In genomic region chr2:225486226-225486625, GRCh38 we compare ENCODE assay signal across 22 cellular contexts.
"Had no signal": no experiment of that assay in that cellular context is flagged by ENCODE, and none has a peak within 500 bp of the region (broad histone marks: within the 10 kb centered on the region; RNA-seq: fewer than 3 reads in every experiment).

No MANE protein-coding gene starts in this region.

- H3K9me3 Mint-ChIP-seq: activated naive CD4-positive, alpha-beta T cell treated with anti-CD3 and anti-CD28 coated beads, Interleukin-2, amount 50 U/mL, for 72 hours; activated naive CD8-positive, alpha-beta T cell treated with anti-CD3 and anti-CD28 coated beads, Interleukin-2, amount 50 U/mL, for 24 hours had no signal

- H3K4me3 ChIP-seq: ascending aorta, body of pancreas, MG63 had no signal

- H3K36me3 ChIP-seq: ascending aorta, MG63 had no signal

- H3K4me1 ChIP-seq: ascending aorta had no signal

- H3K27ac Mint-ChIP-seq: activated CD8-positive, alpha-beta T cell treated with anti-CD3 and anti-CD28 coated beads, Interleukin-2, amount 10 ng/mL, durations not matched to agents 7 days and 5 days; activated naive CD8-positive, alpha-beta T cell treated with anti-CD3 and anti-CD28 coated beads, Interleukin-2, amount 50 U/mL, for 24 hours; T-helper 17 cell had no signal

- H3K27me3 ChIP-seq: ascending aorta, body of pancreas, MG63 had no signal

- H3K27ac ChIP-seq: ascending aorta, body of pancreas had no signal

- DNase-seq: activated CD4-positive, alpha-beta T cell treated with anti-CD3 and anti-CD28 coated beads for 4 hours; activated CD4-positive, alpha-beta T cell treated with anti-CD3 and anti-CD28 coated beads, Interleukin-2, amount 50 U/mL, for 4 hours; activated CD8-positive, alpha-beta memory T cell treated with anti-CD3 and anti-CD28 coated beads, Interleukin-2, amount 50 U/mL, for 48 hours; activated CD8-positive, alpha-beta T cell treated with anti-CD3 and anti-CD28 coated beads, Interleukin-2, amount 10 ng/mL, durations not matched to agents 7 days and 5 days; activated naive CD8-positive, alpha-beta T cell treated with anti-CD3 and anti-CD28 coated beads, Interleukin-2, amount 50 U/mL, for 24 hours; activated T-cell treated with anti-CD3 and anti-CD28 coated beads, Interleukin-2, amount 50 U/mL, for 1 hour; amniotic stem cell; body of pancreas; MG63; MV-4-11; NCI-H1092 treated with DMSO at 0.1 percent for 48 hours; NCI-H1417 treated with DMSO at 0.1 percent for 48 hours; NCI-H1694; NCI-H2029; NCI-H2107; NCI-H2171 treated with DMSO at 0.1 percent for 48 hours; NCI-H226; SIG-M5; T-helper 17 cell; T-helper 9 cell had no signal

- H3K27me3 Mint-ChIP-seq: activated naive CD8-positive, alpha-beta T cell treated with anti-CD3 and anti-CD28 coated beads, Interleukin-2, amount 50 U/mL, for 24 hours had no signal

- H3K36me3 Mint-ChIP-seq: activated naive CD4-positive, alpha-beta T cell treated with anti-CD3 and anti-CD28 coated beads, Interleukin-2, amount 50 U/mL, for 72 hours had no signal

- H3K9me3 ChIP-seq: ascending aorta, body of pancreas, MG63 had no signal

- ATAC-seq: activated CD8-positive, alpha-beta T cell treated with anti-CD3 and anti-CD28 coated beads, Interleukin-2, amount 10 ng/mL, durations not matched to agents 7 days and 5 days; activated naive CD4-positive, alpha-beta T cell treated with anti-CD3 and anti-CD28 coated beads, Interleukin-2, amount 50 U/mL, for 72 hours; activated naive CD8-positive, alpha-beta T cell treated with anti-CD3 and anti-CD28 coated beads, Interleukin-2, amount 50 U/mL, for 24 hours; body of pancreas; T-helper 17 cell had no signal

- H3K4me3 Mint-ChIP-seq: activated CD8-positive, alpha-beta T cell treated with anti-CD3 and anti-CD28 coated beads, Interleukin-2, amount 10 ng/mL, durations not matched to agents 7 days and 5 days; activated naive CD8-positive, alpha-beta T cell treated with anti-CD3 and anti-CD28 coated beads, Interleukin-2, amount 50 U/mL, for 24 hours; T-helper 17 cell had no signal

- H3K4me1 Mint-ChIP-seq: activated naive CD8-positive, alpha-beta T cell treated with anti-CD3 and anti-CD28 coated beads, Interleukin-2, amount 50 U/mL, for 24 hours had no signal
